In genomic region chr2:232574674-232575403, GRCh38 we compare ENCODE assay signal across 20 cellular contexts. TPM values are rescaled to one million over a fixed set of nuclear protein-coding genes. Genes with fewer than 3 reads are reported as not detected.
DNase-seq lines count a peak whose midpoint lies in the region; ATAC-seq and TF ChIP-seq lines count a peak whose summit lies in the region.
"Had no signal": no experiment of that assay in that cellular context is flagged by ENCODE, and none has a peak within 500 bp of the region (broad histone marks: within the 10 kb centered on the region; RNA-seq: fewer than 3 reads in every experiment).

No MANE protein-coding gene starts in this region.

- ATAC-seq in psoas muscle (peak; percentile 83 to 87 (median 84)), HG03045 (IDR thresholded peaks at IDR 0.05; ENCODE audit: unreplicated experiment) (no peak), gastroesophageal sphincter (no peak)
- ATAC-seq: body of pancreas had no signal

- H3K4me1 Mint-ChIP-seq in HFFc6 (ENCODE audit: low read depth) = peaks cover 36% of the 10 kb centered on the region

- no peak overlapping the region; the same call in 1 of the 2 replicates for H3K4me3 Mint-ChIP-seq in HFFc6
- H3K4me3 Mint-ChIP-seq: activated CD4-positive, alpha-beta T cell treated with anti-CD3 and anti-CD28 coated beads, Interleukin-2, amount 10 ng/mL, durations not matched to agents 24 days and 14 days; activated T-helper 1 cell treated with anti-CD3 and anti-CD28 coated beads, Interleukin-12 subunit alpha, Interleukin-12 subunit beta, Interleukin-2, Interleukin-4 antibody, amounts not matched to agents 30 ng/mL and 10 ng/mL and 1 ng/mL, durations not matched to agents 14 hours and 24 hours and 36 hours had no signal

- H3K36me3 ChIP-seq in psoas muscle (ENCODE audit: insufficient read depth in 1 of 2, low read depth in 1 of 2) = peaks cover under 1 to 25% of the 10 kb centered on the region in 2 donors
- H3K36me3 ChIP-seq in gastroesophageal sphincter = peaks cover 0 to 79% of the 10 kb centered on the region in 2 donors

- DNase-seq in HFFc6 (peak; percentile 54), epithelial cell of prostate (ENCODE audit: low read depth, low spot score) (no peak), psoas muscle (peak; percentile 46 to 88)
- no peak for DNase-seq in NK-92 treated with Interleukin-12 subunit alpha and Interleukin-12 subunit beta, amount 100 ng/mL, for 24 hours (lab: John Stamatoyannopoulos, UW)
- DNase-seq: activated CD4-positive, alpha-beta T cell treated with anti-CD3 and anti-CD28 coated beads, Interleukin-2, amount 10 ng/mL, durations not matched to agents 24 days and 14 days; body of pancreas; mesenchymal stem cell; NCI-H1048; NCI-H226; stimulated activated CD4-positive, alpha-beta T cell treated with anti-CD3 and anti-CD28 coated beads, Interleukin-4, amount 100 ng/mL, for 1 hour; stimulated activated naive CD4-positive, alpha-beta T cell treated with Interleukin-2 at 50 U/mL for 16 hours; T-helper 2 cell had no signal

- no peaks in the 10 kb centered on the region for H3K9me3 ChIP-seq in psoas muscle
- H3K9me3 ChIP-seq in gastroesophageal sphincter = no peaks in the 10 kb centered on the region
- H3K9me3 ChIP-seq: BLaER1, body of pancreas had no signal

- WGBS in psoas muscle, 3 donors = 29 to 49% (median 33%) methylated on average over 5 of the region's 5 CpGs
- 86 to 92% methylated on average over 5 of the region's 5 CpGs for WGBS in gastroesophageal sphincter (ENCODE audit: low coverage in 1 of 2), 2 donors

- H3K4me1 ChIP-seq in psoas muscle = peaks cover 44% of the 10 kb centered on the region
- no peaks in the 10 kb centered on the region for H3K4me1 ChIP-seq in gastroesophageal sphincter

- no peaks in the 10 kb centered on the region; the same call in 1 of the 2 replicates for H3K27me3 Mint-ChIP-seq in HFFc6 (ENCODE audit: insufficient read depth)
- H3K27me3 Mint-ChIP-seq: activated CD4-positive, alpha-beta T cell treated with anti-CD3 and anti-CD28 coated beads, Interleukin-2, amount 10 ng/mL, durations not matched to agents 24 days and 14 days; progenitor cell of endocrine pancreas had no signal

- no peak for TF ChIP-seq EP300 in gastroesophageal sphincter (IDR thresholded peaks at IDR 0.05)

- no peaks in the 10 kb centered on the region for H3K9me3 Mint-ChIP-seq in HFFc6
- H3K9me3 Mint-ChIP-seq: activated CD4-positive, alpha-beta T cell treated with anti-CD3 and anti-CD28 coated beads, Interleukin-2, amount 10 ng/mL, durations not matched to agents 24 days and 14 days; activated T-helper 1 cell treated with anti-CD3 and anti-CD28 coated beads, Interleukin-12 subunit alpha, Interleukin-12 subunit beta, Interleukin-2, Interleukin-4 antibody, amounts not matched to agents 30 ng/mL and 10 ng/mL and 1 ng/mL, durations not matched to agents 14 hours and 24 hours and 36 hours had no signal

- H3K4me3 ChIP-seq in psoas muscle (peak overlapping the region; percentile 67), gastroesophageal sphincter (no peak overlapping the region)
- H3K4me3 ChIP-seq: BLaER1, body of pancreas had no signal

- peak overlapping the region; percentile 64 for H3K27ac Mint-ChIP-seq in HFFc6
- H3K27ac Mint-ChIP-seq: activated CD4-positive, alpha-beta T cell treated with anti-CD3 and anti-CD28 coated beads, Interleukin-2, amount 10 ng/mL, durations not matched to agents 24 days and 14 days; activated T-helper 1 cell treated with anti-CD3 and anti-CD28 coated beads, Interleukin-12 subunit alpha, Interleukin-12 subunit beta, Interleukin-2, Interleukin-4 antibody, amounts not matched to agents 30 ng/mL and 10 ng/mL and 1 ng/mL, durations not matched to agents 14 hours and 24 hours and 36 hours; progenitor cell of endocrine pancreas had no signal

- H3K27ac ChIP-seq in epithelial cell of prostate (peak overlapping the region; percentile 9), psoas muscle (peak overlapping the region; percentile 92), gastroesophageal sphincter (no peak overlapping the region)
- H3K27ac ChIP-seq: BLaER1 had no signal

- TF ChIP-seq POLR2A in gastroesophageal sphincter (IDR thresholded peaks at IDR 0.05) = no peak

- H3K27me3 ChIP-seq in psoas muscle (ENCODE audit: insufficient read depth in 3 of 3, low read length in 2 of 3) = no peaks in the 10 kb centered on the region
- no peaks in the 10 kb centered on the region for H3K27me3 ChIP-seq in gastroesophageal sphincter
- H3K27me3 ChIP-seq: BLaER1, body of pancreas had no signal

- TF ChIP-seq CTCF in HFFc6 (IDR thresholded peaks at IDR 0.05) (no peak), psoas muscle (IDR thresholded peaks at IDR 0.05) (no peak), gastroesophageal sphincter (IDR thresholded peaks at IDR 0.05) (no peak)

- H3K36me3 Mint-ChIP-seq in HFFc6 (ENCODE audit: low read depth) = peaks cover 15% of the 10 kb centered on the region

- intact Hi-C loops in psoas muscle (cut with DNase I) = loop anchor here in 1 of 2 donors (2.0 kb wide), 1 partner anchor 24 kb away; the partner anchor contains the start of genes EIF4E2 and TIGD1

RNA-seq across cellular contexts. Expression of gene EIF4E2, which starts 24.4 kb away (rescaled TPM):
- total RNA-seq in HFFc6 (2021; fragmentation: NEBNext Ultra II Directional; extraction: Animal tissue kit (Norgen Biotek cat#: 25700)) = 10 to 100 TPM; 79.7 to 89.7 (median 83.8) TPM
- total RNA-seq in psoas muscle (100 to 1,000 TPM in 1 of 4 donors, 10 to 100 TPM in 3; 76.1 to 136 (median 88.4) TPM), gastroesophageal sphincter (10 to 100 TPM; 41.6 to 61.6 (median 51.1) TPM)
- 10 to 100 TPM; 39.6 to 85.2 (median 67.4) TPM for polyA plus RNA-seq in psoas muscle

RNA-seq across cellular contexts. Expression of gene TIGD1, which starts 24.5 kb away (rescaled TPM):
- 1 to 10 TPM; 2.9 to 3.7 (median 3.1) TPM for total RNA-seq in HFFc6 (2021; fragmentation: NEBNext Ultra II Directional; extraction: Animal tissue kit (Norgen Biotek cat#: 25700))
- total RNA-seq in psoas muscle (1 to 10 TPM; 2.3 to 4.9 (median 3.7) TPM), gastroesophageal sphincter (1 to 10 TPM; 1.2 to 6.5 (median 2.8) TPM)
- 1 to 10 TPM; 2.6 to 6.8 (median 6.4) TPM for polyA plus RNA-seq in psoas muscle

RNA-seq across cellular contexts. Expression of gene CHRNG, which starts 35.3 kb away (rescaled TPM):
- total RNA-seq in HFFc6 (2021; fragmentation: NEBNext Ultra II Directional; extraction: Animal tissue kit (Norgen Biotek cat#: 25700)) = not detected
- total RNA-seq in psoas muscle (10 to 100 TPM in 2 of 4 donors, 1 to 10 TPM in 2; 2.9 to 94.1 (median 17.2) TPM), gastroesophageal sphincter (not detected)
- 1 to 10 TPM in 2 of 3 donors, under 1 TPM in 1; 0.68 to 7.3 (median 1.5) TPM for polyA plus RNA-seq in psoas muscle
- total RNA-seq: activated CD4-positive, alpha-beta T cell treated with anti-CD3 and anti-CD28 coated beads, Interleukin-2, amount 10 ng/mL, durations not matched to agents 24 days and 14 days; activated T-helper 1 cell treated with anti-CD3 and anti-CD28 coated beads, Interleukin-12 subunit alpha, Interleukin-12 subunit beta, Interleukin-2, Interleukin-4 antibody, amounts not matched to agents 30 ng/mL and 10 ng/mL and 1 ng/mL, durations not matched to agents 14 hours and 24 hours and 36 hours; body of pancreas; Daoy; H4; HT-29; progenitor cell of endocrine pancreas had no signal

RNA-seq across cellular contexts. Expression of gene CHRND, which starts 48.9 kb away (rescaled TPM):
- not detected for total RNA-seq in HFFc6 (2021; fragmentation: NEBNext Ultra II Directional; extraction: Animal tissue kit (Norgen Biotek cat#: 25700))
- total RNA-seq in psoas muscle (100 to 1,000 TPM in 2 of 4 donors, 10 to 100 TPM in 2; 58.8 to 300 (median 97.7) TPM), gastroesophageal sphincter (not detected)
- 10 to 100 TPM in 2 of 3 donors, 1 to 10 TPM in 1; 6.5 to 13.5 (median 12.5) TPM for polyA plus RNA-seq in psoas muscle
- total RNA-seq: activated CD4-positive, alpha-beta T cell treated with anti-CD3 and anti-CD28 coated beads, Interleukin-2, amount 10 ng/mL, durations not matched to agents 24 days and 14 days; activated T-helper 1 cell treated with anti-CD3 and anti-CD28 coated beads, Interleukin-12 subunit alpha, Interleukin-12 subunit beta, Interleukin-2, Interleukin-4 antibody, amounts not matched to agents 30 ng/mL and 10 ng/mL and 1 ng/mL, durations not matched to agents 14 hours and 24 hours and 36 hours; body of pancreas; Daoy; H4; HT-29 had no signal

RNA-seq across cellular contexts. Expression of gene PRSS56, which starts 54.7 kb away (rescaled TPM):
- total RNA-seq in HFFc6 (2021; fragmentation: NEBNext Ultra II Directional; extraction: Animal tissue kit (Norgen Biotek cat#: 25700)) = not detected
- 1 to 10 TPM; 2.0 to 5.0 (median 2.9) TPM for total RNA-seq in psoas muscle
- polyA plus RNA-seq in psoas muscle = 1 to 10 TPM in 2 of 3 donors, under 1 TPM in 1; 0.82 to 3.2 (median 1.8) TPM
- not detected for total RNA-seq in gastroesophageal sphincter
- total RNA-seq: activated CD4-positive, alpha-beta T cell treated with anti-CD3 and anti-CD28 coated beads, Interleukin-2, amount 10 ng/mL, durations not matched to agents 24 days and 14 days; activated T-helper 1 cell treated with anti-CD3 and anti-CD28 coated beads, Interleukin-12 subunit alpha, Interleukin-12 subunit beta, Interleukin-2, Interleukin-4 antibody, amounts not matched to agents 30 ng/mL and 10 ng/mL and 1 ng/mL, durations not matched to agents 14 hours and 24 hours and 36 hours; body of pancreas; Daoy; H4; HT-29; progenitor cell of endocrine pancreas had no signal

Comparison
In these comparisons a context has a peak if more than half of its experiments do, and no peak if none do; other contexts are left out.
1. DNase-seq: peak in HFFc6 (single experiment) and psoas muscle (2 of 2); none in epithelial cell of prostate (single experiment) and NK-92 treated with Interleukin-12 subunit alpha and Interleukin-12 subunit beta, amount 100 ng/mL, for 24 hours (single experiment).
2. H3K27ac ChIP-seq: peak in epithelial cell of prostate (single experiment) and psoas muscle (single experiment); none in gastroesophageal sphincter (0 of 4).
3. ATAC-seq: peak in psoas muscle (4 of 4); none in HG03045 (single experiment) and gastroesophageal sphincter (single experiment).